24 cellular contexts compared by ENCODE assay signal in the genomic region with DNA sequence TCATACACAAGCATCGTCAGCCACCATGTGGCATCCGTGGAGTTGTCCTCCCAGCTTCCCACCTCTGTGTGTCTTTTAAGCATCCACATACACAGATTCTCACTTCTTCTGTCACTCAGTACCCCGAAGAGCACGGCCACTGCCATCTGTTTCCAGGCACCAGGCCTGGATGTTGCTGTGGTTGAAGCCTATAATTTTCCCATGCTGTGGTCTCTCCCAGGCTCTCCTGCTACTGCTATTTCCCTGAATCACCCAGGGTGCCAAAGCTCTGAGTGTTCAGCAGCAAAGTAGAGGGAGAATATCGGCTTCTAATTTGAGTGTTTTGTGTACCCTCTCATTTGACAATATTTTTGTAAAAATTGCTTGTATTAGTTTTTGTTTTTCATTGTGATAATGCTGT.
"Had no signal": no experiment of that assay in that cellular context is flagged by ENCODE, and none has a peak within 500 bp of the region (broad histone marks: within the 10 kb centered on the region; RNA-seq: fewer than 3 reads in every experiment).

No MANE protein-coding gene starts in this region.

- H3K27me3 ChIP-seq: breast epithelium, SJSA1 had no signal

- ATAC-seq: activated CD8-positive, alpha-beta T cell treated with anti-CD3 and anti-CD28 coated beads, Interleukin-2, amount 10 ng/mL, durations not matched to agents 7 days and 5 days; Panc1; Right ventricle myocardium inferior; SK-N-SH treated with all-trans-retinoic acid at 6 μM for 48 hours; WTC11 had no signal

- H3K4me3 ChIP-seq: breast epithelium, SJSA1 had no signal

- H3K4me2 ChIP-seq: KMS-11 had no signal

- H3K9ac ChIP-seq: KMS-11 had no signal

- H3K36me3 ChIP-seq: breast epithelium, SJSA1 had no signal

- H3K27ac ChIP-seq: breast epithelium, KMS-11, SJSA1 had no signal

- H3K9me3 ChIP-seq: breast epithelium, SJSA1 had no signal

- H3K4me1 ChIP-seq: breast epithelium, SJSA1 had no signal

- DNase-seq: activated CD4-positive, alpha-beta T cell treated with anti-CD3 and anti-CD28 coated beads for 48 hours; activated CD4-positive, alpha-beta T cell treated with anti-CD3 and anti-CD28 coated beads, Interleukin-2, amount 50 U/mL, for 4 hours; activated CD4-positive, CD25-positive, alpha-beta regulatory T cell treated with anti-CD3 and anti-CD28 coated beads, Interleukin-2, amount 50 U/mL, for 72 hours; activated CD8-positive, alpha-beta memory T cell treated with anti-CD3 and anti-CD28 coated beads, Interleukin-2, amount 50 U/mL, for 48 hours; activated CD8-positive, alpha-beta T cell treated with anti-CD3 and anti-CD28 coated beads, Interleukin-2, amount 10 ng/mL, durations not matched to agents 7 days and 5 days; activated T-cell treated with anti-CD3 and anti-CD28 coated beads, Interleukin-2, amount 50 U/mL, for 1 hour; aorta; caudate nucleus; NCI-H1092; NCI-H1436 treated with DMSO at 0.1 percent for 48 hours; NCI-H2029; NCI-H446 treated with DMSO at 0.1 percent for 48 hours; NCI-H526 treated with DMSO at 0.1 percent for 48 hours; NK-92 treated with Interleukin-12 subunit alpha and Interleukin-12 subunit beta, amount 100 ng/mL, for 24 hours; OCI-M1; RPMI8226; SW 1271 had no signal
